ENCODE assay signal across 17 cellular contexts in the genomic region with DNA sequence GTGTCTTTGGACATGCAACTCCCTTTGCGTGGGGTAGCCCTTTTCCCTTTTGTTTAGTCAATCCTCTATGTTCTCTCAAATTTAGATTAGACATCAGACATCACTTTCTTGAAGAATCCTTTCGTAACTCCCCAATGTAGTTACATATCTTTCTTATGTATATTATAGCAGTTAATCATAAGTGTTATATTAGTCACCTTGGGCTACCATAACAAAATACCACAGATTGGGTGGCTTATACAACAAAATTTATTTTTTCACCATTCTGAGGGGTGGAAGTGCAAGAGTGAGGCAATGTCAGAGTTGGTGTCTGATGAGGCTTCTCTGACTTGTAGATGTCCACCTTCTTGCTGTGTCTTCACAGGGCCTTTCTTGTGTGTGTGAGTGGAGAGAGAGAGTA.
DNase-seq lines count a peak whose midpoint lies in the region; ATAC-seq, FAIRE-seq and TF ChIP-seq lines count a peak whose summit lies in the region.
"Had no signal": no experiment of that assay in that cellular context is flagged by ENCODE, and none has a peak within 500 bp of the region (broad histone marks: within the 10 kb centered on the region; RNA-seq: fewer than 3 reads in every experiment).

No MANE protein-coding gene starts in this region.

- H3K27me3 ChIP-seq in bronchial epithelial cell (ENCODE audit: control insufficient read depth, insufficient read depth, low read length) = no peaks in the 10 kb centered on the region
- H3K27me3 ChIP-seq: SJSA1 had no signal

- DNase-seq in activated T-cell treated with anti-CD3 and anti-CD28 coated beads, Interleukin-2, amount 50 U/mL, for 72 hours = no peak
- DNase-seq in activated T-cell treated with anti-CD3 and anti-CD28 coated beads, Interleukin-2, amount 50 U/mL, for 24 hours = no peak
- DNase-seq in LHCN-M2 (ENCODE audit: low read depth) (peak; percentile 3), bronchial epithelial cell (ENCODE audit: low read depth) (peak; percentile 13), NCI-H146 treated with DMSO at 0.1 percent for 48 hours (lab: John Stamatoyannopoulos, UW; ENCODE audit: unreplicated experiment) (no peak), GM12892 (ENCODE audit: insufficient read length) (no peak)
- DNase-seq in stimulated activated naive B cell treated with anti-CD40 and anti-IgM and Interleukin-4, amounts not matched to agents 10 μg/mL and 1 μg/mL and 100 μg/mL, for 72 hours = no peak
- DNase-seq: DND-41, NCI-H1436 treated with DMSO at 0.1 percent for 48 hours, NCI-H2227 treated with DMSO at 0.1 percent for 48 hours, NCI-H526 had no signal

- no peaks in the 10 kb centered on the region for H3K9me3 Mint-ChIP-seq in activated T-cell treated with anti-CD3 and anti-CD28 coated beads, Interleukin-2, amount 50 U/mL, for 72 hours
- H3K9me3 Mint-ChIP-seq in activated T-cell treated with anti-CD3 and anti-CD28 coated beads, Interleukin-2, amount 50 U/mL, for 24 hours = no peaks in the 10 kb centered on the region
- H3K9me3 Mint-ChIP-seq in stimulated activated naive B cell treated with anti-CD40 and anti-IgM and Interleukin-4, amounts not matched to agents 10 μg/mL and 1 μg/mL and 100 μg/mL, for 72 hours = no peaks in the 10 kb centered on the region
- H3K9me3 Mint-ChIP-seq: CD4-positive, alpha-beta memory T cell; GM23338 had no signal

- ATAC-seq in activated T-cell treated with anti-CD3 and anti-CD28 coated beads, Interleukin-2, amount 50 U/mL, for 72 hours (replicated peaks in 1 of 2) = peak in 1 of 2 donors; percentile 15
- ATAC-seq in stimulated activated naive B cell treated with anti-CD40 and anti-IgM and Interleukin-4, amounts not matched to agents 10 μg/mL and 1 μg/mL and 100 μg/mL, for 72 hours (replicated peaks) = no peak
- ATAC-seq in SK-N-SH treated with all-trans-retinoic acid at 6 μM for 48 hours = no peak

- no peak for TF ChIP-seq CTCF in bronchial epithelial cell (IDR thresholded peaks at IDR 0.05; ENCODE audit: insufficient read depth, low read length, severe bottlenecking)

- no peaks in the 10 kb centered on the region for H3K36me3 Mint-ChIP-seq in activated T-cell treated with anti-CD3 and anti-CD28 coated beads, Interleukin-2, amount 50 U/mL, for 72 hours (ENCODE audit: insufficient read depth in 2 of 2)
- peaks cover 20% of the 10 kb centered on the region for H3K36me3 Mint-ChIP-seq in activated T-cell treated with anti-CD3 and anti-CD28 coated beads, Interleukin-2, amount 50 U/mL, for 24 hours (ENCODE audit: low read depth)
- H3K36me3 Mint-ChIP-seq in stimulated activated naive B cell treated with anti-CD40 and anti-IgM and Interleukin-4, amounts not matched to agents 10 μg/mL and 1 μg/mL and 100 μg/mL, for 72 hours = peaks cover 4 to 19% of the 10 kb centered on the region in 2 donors

- peak overlapping the region; percentile 17 for H3K27ac Mint-ChIP-seq in activated T-cell treated with anti-CD3 and anti-CD28 coated beads, Interleukin-2, amount 50 U/mL, for 72 hours
- H3K27ac Mint-ChIP-seq in activated T-cell treated with anti-CD3 and anti-CD28 coated beads, Interleukin-2, amount 50 U/mL, for 24 hours = no peak overlapping the region
- H3K27ac Mint-ChIP-seq in stimulated activated naive B cell treated with anti-CD40 and anti-IgM and Interleukin-4, amounts not matched to agents 10 μg/mL and 1 μg/mL and 100 μg/mL, for 72 hours = peak overlapping the region; percentile 63
- H3K27ac Mint-ChIP-seq: GM23338 had no signal

- no peaks in the 10 kb centered on the region for H3K27me3 Mint-ChIP-seq in activated T-cell treated with anti-CD3 and anti-CD28 coated beads, Interleukin-2, amount 50 U/mL, for 72 hours (ENCODE audit: low read depth)
- no peaks in the 10 kb centered on the region for H3K27me3 Mint-ChIP-seq in activated T-cell treated with anti-CD3 and anti-CD28 coated beads, Interleukin-2, amount 50 U/mL, for 24 hours
- H3K27me3 Mint-ChIP-seq in stimulated activated naive B cell treated with anti-CD40 and anti-IgM and Interleukin-4, amounts not matched to agents 10 μg/mL and 1 μg/mL and 100 μg/mL, for 72 hours = no peaks in the 10 kb centered on the region
- H3K27me3 Mint-ChIP-seq: CD4-positive, alpha-beta memory T cell had no signal

- FAIRE-seq in bronchial epithelial cell (lab: Jason Lieb, UNC) (no peak), GM12892 (lab: Jason Lieb, UNC) (no peak)
- FAIRE-seq: A204.1, D721Med had no signal

- H3K4me1 Mint-ChIP-seq in activated T-cell treated with anti-CD3 and anti-CD28 coated beads, Interleukin-2, amount 50 U/mL, for 72 hours (ENCODE audit: low read depth) = no peaks in the 10 kb centered on the region
- peaks cover 3% of the 10 kb centered on the region for H3K4me1 Mint-ChIP-seq in activated T-cell treated with anti-CD3 and anti-CD28 coated beads, Interleukin-2, amount 50 U/mL, for 24 hours (ENCODE audit: low read depth)
- peaks cover 22 to 29% of the 10 kb centered on the region in 2 donors for H3K4me1 Mint-ChIP-seq in stimulated activated naive B cell treated with anti-CD40 and anti-IgM and Interleukin-4, amounts not matched to agents 10 μg/mL and 1 μg/mL and 100 μg/mL, for 72 hours
- H3K4me1 Mint-ChIP-seq: GM23338 had no signal

- no peaks in the 10 kb centered on the region for H3K36me3 ChIP-seq in bronchial epithelial cell (ENCODE audit: control insufficient read depth, insufficient read depth, low read length)
- H3K36me3 ChIP-seq: SJSA1 had no signal

- no peak for TF ChIP-seq POLR2A in GM12892 (IDR thresholded peaks at IDR 0.05; ENCODE audit: low read depth, low read length)

- H3K4me3 ChIP-seq in bronchial epithelial cell (ENCODE audit: low read depth, low read length) = no peak overlapping the region
- H3K4me3 ChIP-seq: GM23338, SJSA1 had no signal

- H3K4me3 Mint-ChIP-seq in activated T-cell treated with anti-CD3 and anti-CD28 coated beads, Interleukin-2, amount 50 U/mL, for 72 hours = no peak overlapping the region
- no peak overlapping the region for H3K4me3 Mint-ChIP-seq in activated T-cell treated with anti-CD3 and anti-CD28 coated beads, Interleukin-2, amount 50 U/mL, for 24 hours
- H3K4me3 Mint-ChIP-seq in stimulated activated naive B cell treated with anti-CD40 and anti-IgM and Interleukin-4, amounts not matched to agents 10 μg/mL and 1 μg/mL and 100 μg/mL, for 72 hours = no peak overlapping the region
- H3K4me3 Mint-ChIP-seq: CD4-positive, alpha-beta memory T cell; GM23338 had no signal

TF ChIP-seq in SK-N-SH treated with all-trans-retinoic acid at 6 μM for 48 hours, 23 proteins besides CTCF, POLR2A, EP300 and RAD21:
- TF ChIP-seq ARNTL (CRISPR knock-in tag; IDR thresholded peaks at IDR 0.05; ENCODE audit: borderline replicate concordance, low read depth) (no peak), ZFP3 (CRISPR knock-in tag; IDR thresholded peaks at IDR 0.05) (no peak), ESRRG (CRISPR knock-in tag; IDR thresholded peaks at IDR 0.05) (no peak), CSDC2 (CRISPR knock-in tag; IDR thresholded peaks at IDR 0.05) (no peak), TOX (CRISPR knock-in tag; IDR thresholded peaks at IDR 0.05; ENCODE audit: borderline replicate concordance) (no peak), GLIS3 (CRISPR knock-in tag; IDR thresholded peaks at IDR 0.05) (no peak), ZNF70 (CRISPR knock-in tag; IDR thresholded peaks at IDR 0.05) (no peak)
- TF ChIP-seq, protein P1, sequence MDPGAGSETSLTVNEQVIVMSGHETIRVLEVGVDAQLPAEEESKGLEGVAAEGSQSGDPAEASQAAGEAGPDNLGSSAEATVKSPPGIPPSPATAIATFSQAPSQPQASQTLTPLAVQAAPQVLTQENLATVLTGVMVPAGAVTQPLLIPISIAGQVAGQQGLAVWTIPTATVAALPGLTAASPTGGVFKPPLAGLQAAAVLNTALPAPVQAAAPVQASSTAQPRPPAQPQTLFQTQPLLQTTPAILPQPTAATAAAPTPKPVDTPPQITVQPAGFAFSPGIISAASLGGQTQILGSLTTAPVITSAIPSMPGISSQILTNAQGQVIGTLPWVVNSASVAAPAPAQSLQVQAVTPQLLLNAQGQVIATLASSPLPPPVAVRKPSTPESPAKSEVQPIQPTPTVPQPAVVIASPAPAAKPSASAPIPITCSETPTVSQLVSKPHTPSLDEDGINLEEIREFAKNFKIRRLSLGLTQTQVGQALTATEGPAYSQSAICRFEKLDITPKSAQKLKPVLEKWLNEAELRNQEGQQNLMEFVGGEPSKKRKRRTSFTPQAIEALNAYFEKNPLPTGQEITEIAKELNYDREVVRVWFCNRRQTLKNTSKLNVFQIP (CRISPR knock-in tag; IDR thresholded peaks at IDR 0.05; ENCODE audit: borderline replicate concordance, low read depth) = no peak

Comparison
In these comparisons a context has a peak if more than half of its experiments do, and no peak if none do; other contexts are left out.
1. DNase-seq: peak in LHCN-M2 (single experiment) and bronchial epithelial cell (single experiment); none in activated T-cell treated with anti-CD3 and anti-CD28 coated beads, Interleukin-2, amount 50 U/mL, for 72 hours (0 of 2), activated T-cell treated with anti-CD3 and anti-CD28 coated beads, Interleukin-2, amount 50 U/mL, for 24 hours (single experiment), stimulated activated naive B cell treated with anti-CD40 and anti-IgM and Interleukin-4, amounts not matched to agents 10 μg/mL and 1 μg/mL and 100 μg/mL, for 72 hours (single experiment), NCI-H146 treated with DMSO at 0.1 percent for 48 hours (single experiment) and GM12892 (single experiment).